Comparison of ENCODE assay signal across 8 cellular contexts in the genomic region with DNA sequence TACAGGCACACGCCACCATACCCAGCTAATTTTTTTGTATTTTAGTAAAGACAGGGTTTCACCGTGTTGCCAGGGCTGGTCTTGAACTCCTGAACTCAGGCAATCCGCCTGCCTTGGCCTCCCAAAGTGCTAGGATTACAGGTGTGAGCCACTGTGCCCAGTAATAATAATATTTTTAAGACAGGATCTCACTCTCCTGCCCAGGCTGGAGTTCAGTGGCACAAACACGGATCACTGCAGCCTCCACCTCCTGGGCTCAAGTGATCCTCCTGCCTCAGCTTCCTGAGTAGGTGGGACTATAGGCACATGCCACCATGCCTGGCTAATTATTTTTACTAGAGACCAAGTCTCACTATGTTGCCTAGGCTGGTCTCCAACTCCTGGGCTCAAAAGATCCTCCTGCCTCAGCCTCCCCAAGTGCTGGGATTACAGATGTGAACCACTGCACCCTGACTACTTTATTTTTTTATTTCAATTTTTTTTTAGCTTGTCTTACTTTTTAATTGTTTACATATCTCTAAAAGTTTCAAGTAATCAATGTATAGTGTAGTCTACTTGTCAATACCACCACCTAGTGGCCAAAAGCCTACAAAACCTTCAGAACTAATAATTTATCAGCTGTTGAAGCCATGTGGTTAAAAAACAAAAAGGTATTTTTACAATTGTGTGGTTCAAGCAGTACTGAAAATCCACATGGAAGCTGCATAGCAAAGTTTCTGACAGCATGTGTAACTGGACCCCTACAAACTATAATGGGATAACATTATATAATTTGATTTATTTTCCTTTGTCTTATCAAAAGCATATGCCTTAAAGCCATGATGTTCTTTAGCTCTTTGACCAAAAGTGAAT. TPM values are rescaled to one million over a fixed set of nuclear protein-coding genes. Genes with fewer than 3 reads are reported as not detected.
DNase-seq lines count a peak whose midpoint lies in the region; ATAC-seq, FAIRE-seq and TF ChIP-seq lines count a peak whose summit lies in the region.

No MANE protein-coding gene starts in this region.

- TF ChIP-seq CTCF in OCI-LY7 (conservative IDR thresholded peaks at IDR 0.05; ENCODE audit: low read length) (peak; percentile 86), K562 (IDR thresholded peaks at IDR 0.05 in 2 of 3, conservative IDR thresholded peaks at IDR 0.05 in 1 of 3; ENCODE audit: insufficient read depth in 2 of 3, low read depth in 1 of 3, low read length in 3 of 3) (peak; percentile 40 to 83 (median 53); a peak in 4 of 6 replicates)

- 77% methylated on average over 4 of the region's 4 CpGs for WGBS in K562 (ENCODE audit: insufficient coverage, low coverage, missing lambda C conversion rate)

- peak; percentile 81 for FAIRE-seq in K562 (lab: Jason Lieb, UNC)

- no peaks in the 10 kb centered on the region for H3K9me3 Mint-ChIP-seq in stimulated activated naive CD8-positive, alpha-beta T cell treated with anti-CD3 and anti-CD28 coated beads, Interleukin-15, amount 100 ng/mL, for 72 hours

- no peaks in the 10 kb centered on the region for H3K27me3 ChIP-seq in K562 (ENCODE audit: control insufficient read depth in 2 of 2, insufficient read depth in 2 of 2, low read length in 2 of 2)

- H3K4me3 ChIP-seq in OCI-LY7 (ENCODE audit: low read depth, low read length, poor library complexity, severe bottlenecking): no peak overlapping the region
- H3K4me3 ChIP-seq in K562: no peak overlapping the region

- no peaks in the 10 kb centered on the region for H3K9me1 ChIP-seq in K562 (ENCODE audit: control insufficient read depth, insufficient read depth, low read length)

- no peaks in the 10 kb centered on the region for H3K9me2 ChIP-seq in OCI-LY7 (ENCODE audit: insufficient read depth, low read length)

- no peak overlapping the region for H3K4me2 ChIP-seq in OCI-LY7 (ENCODE audit: low read length)
- no peak overlapping the region for H3K4me2 ChIP-seq in K562 (ENCODE audit: insufficient read depth, low read length)

- in situ Hi-C loops in K562 (cut with MboI): loop anchor here (5.0 kb wide), 1 partner anchor 342 kb away; no protein-coding TSS in a partner anchor

- CTCF ChIA-PET in OCI-LY7 (lab: Charles Lee; ENCODE audit: unreplicated experiment): interaction anchor here (0.9 to 1.3 kb wide), 6 partner anchors 9 to 469 kb away, joined by 3 to 6 read pairs (median 3); a partner anchor contains a TSS
- CTCF ChIA-PET in K562 (lab: Yijun Ruan, JAX; ENCODE audit: low intra/inter-chr PET ratio): interaction anchor here (0.7 to 3.7 kb wide), 6 partner anchors 147 to 787 kb away, joined by 3 to 30 read pairs (median 3); a partner anchor contains a TSS

- H3K9me3 ChIP-seq in OCI-LY7 (ENCODE audit: low read length) (no peaks in the 10 kb centered on the region), K562 (replicated peaks; ENCODE audit: control insufficient read depth, insufficient read depth, low read depth, low read length) (no peaks in the 10 kb centered on the region)

- TF ChIP-seq POLR2A in K562 (conservative IDR thresholded peaks at IDR 0.05): no peak

- peaks cover 41% of the 10 kb centered on the region for H3K4me1 Mint-ChIP-seq in stimulated activated naive CD8-positive, alpha-beta T cell treated with anti-CD3 and anti-CD28 coated beads, Interleukin-15, amount 100 ng/mL, for 72 hours

- ATAC-seq in K562 (peak; percentile 88), HG02973 (IDR thresholded peaks at IDR 0.05; ENCODE audit: unreplicated experiment) (no peak)
- ATAC-seq in stimulated activated naive CD8-positive, alpha-beta T cell treated with anti-CD3 and anti-CD28 coated beads, Interleukin-15, amount 100 ng/mL, for 72 hours: peak; percentile 64

- H2AFZ ChIP-seq in OCI-LY7 (ENCODE audit: low read length) (no peak overlapping the region), K562 (ENCODE audit: low read depth, low read length) (0 out of 2 replicates have a peak overlapping the region, but pooled peaks have one; percentile 1)

- peaks cover 25% of the 10 kb centered on the region for H3K4me1 ChIP-seq in OCI-LY7 (ENCODE audit: insufficient read depth, low read length, poor library complexity, severe bottlenecking)
- peaks cover 0 to 3% of the 10 kb centered on the region in 2 experiments; a peak in 1 of 5 replicates for H3K4me1 ChIP-seq in K562 (replicated peaks in 1 of 2; ENCODE audit: control insufficient read depth in 2 of 2, insufficient read depth in 2 of 2, low read length in 2 of 2)

- H4K20me1 ChIP-seq in OCI-LY7 (ENCODE audit: insufficient read depth, low read length) (no peaks in the 10 kb centered on the region), K562 (replicated peaks; ENCODE audit: control insufficient read depth, insufficient read depth, low read length) (no peaks in the 10 kb centered on the region)

- no peaks in the 10 kb centered on the region for H3K27me3 Mint-ChIP-seq in stimulated activated naive CD8-positive, alpha-beta T cell treated with anti-CD3 and anti-CD28 coated beads, Interleukin-15, amount 100 ng/mL, for 72 hours

- no peak overlapping the region; a peak in 1 of 4 replicates for H3K9ac ChIP-seq in K562 (ENCODE audit: insufficient read depth in 1 of 2, low read depth in 2 of 2, low read length in 2 of 2)

- no peak for TF ChIP-seq EP300 in K562 (IDR thresholded peaks at IDR 0.05; ENCODE audit: low read length)

- POLR2A ChIA-PET in OCI-LY7 (lab: Charles Lee) (interaction anchor here (0.7 to 1.7 kb wide), 5 partner anchors 10 to 88 kb away, joined by 3 to 10 read pairs (median 4); a partner anchor contains a TSS), K562 (lab: Yijun Ruan, JAX) (interaction anchor here (0.6 to 1.1 kb wide), 4 partner anchors 9 to 336 kb away, joined by 3 read pairs; no protein-coding TSS in a partner anchor)

- peak; percentile 72 for DNase-seq in A172 (ENCODE audit: low spot score)
- DNase-seq in Daoy (ENCODE audit: low read depth): peak; percentile 33
- DNase-seq in HT1080 (ENCODE audit: low read depth): peak; percentile 52
- peak; percentile 73 for DNase-seq in OCI-LY7 (ENCODE audit: low spot score)
- peak; percentile 33 to 73 (median 38) for DNase-seq in K562 (ENCODE audit: extremely low read depth in 1 of 4, low spot score in 3 of 4)
- DNase-seq in iris pigment epithelial cell (ENCODE audit: low read depth): peak; percentile 71
- DNase-seq in stimulated activated naive CD8-positive, alpha-beta T cell treated with anti-CD3 and anti-CD28 coated beads, Interleukin-15, amount 100 ng/mL, for 72 hours: peak in 1 of 2 donors; percentile 46

- no TSS peak for BruUV-seq in OCI-LY7 (replicated peaks; lab: Mats Ljungman, UMichigan)
- no TSS peak for BruUV-seq in K562 (replicated peaks; lab: Mats Ljungman, UMichigan)

- TF ChIP-seq RAD21 in K562 (CRISPR knock-in tag; conservative IDR thresholded peaks at IDR 0.05 in 1 of 2, IDR thresholded peaks at IDR 0.05 in 1 of 2): peak; percentile 78 to 87

- peaks cover 37% of the 10 kb centered on the region; the same call in 1 of the 2 replicates for H3K79me2 ChIP-seq in OCI-LY7 (ENCODE audit: insufficient read depth, low read depth, low read length)
- H3K79me2 ChIP-seq in K562 (ENCODE audit: control insufficient read depth, insufficient read depth, low read length): peaks cover 45% of the 10 kb centered on the region

- H3K27ac ChIP-seq in OCI-LY7 (ENCODE audit: low read depth, low read length, poor library complexity, severe bottlenecking) (no peak overlapping the region), K562 (ENCODE audit: extremely low read depth, low read depth, low read length) (peak overlapping the region; percentile 23; the same call in 1 of the 3 replicates)

- peak overlapping the region in 1 of 2 donors; percentile 71 for H3K27ac Mint-ChIP-seq in stimulated activated naive CD8-positive, alpha-beta T cell treated with anti-CD3 and anti-CD28 coated beads, Interleukin-15, amount 100 ng/mL, for 72 hours

- peaks cover 90% of the 10 kb centered on the region for H3K36me3 ChIP-seq in OCI-LY7 (ENCODE audit: insufficient read depth, low read length)
- peaks cover 79% of the 10 kb centered on the region for H3K36me3 ChIP-seq in K562 (ENCODE audit: control insufficient read depth, insufficient read depth, low read length)

- H3K4me3 Mint-ChIP-seq in stimulated activated naive CD8-positive, alpha-beta T cell treated with anti-CD3 and anti-CD28 coated beads, Interleukin-15, amount 100 ng/mL, for 72 hours: no peak overlapping the region

- intact Hi-C loops in OCI-LY7 (cut with micrococcal nuclease; ENCODE audit: unreplicated experiment) (loop anchor here (1.0 to 2.0 kb wide), 2 partner anchors 147 to 335 kb away; a partner anchor contains a TSS), K562 (cut with micrococcal nuclease) (loop anchor here (1.0 to 10.0 kb wide), 5 partner anchors 147 to 549 kb away; a partner anchor contains a TSS)

RNA-seq across cellular contexts. Expression of a gene that starts 10.4 kb away (rescaled TPM):
- 48.5 and 49.6 TPM in 2 replicates for total RNA-seq in A172 (2014; rRNA removed; shearing (Covaris generic))
- total RNA-seq in Daoy (2014; rRNA removed; shearing (Covaris generic)): 35.8 and 45.1 TPM in 2 replicates
- total RNA-seq in HT1080 (2014; rRNA removed; shearing (Covaris generic)): 17.9 and 25.1 TPM in 2 replicates
- 19.5 and 19.7 TPM in 2 replicates for polyA plus RNA-seq in HT1080 (2015; cell fraction: cytosol; rRNA removed)
- 23.7 and 28.9 TPM in 2 replicates for polyA plus RNA-seq in HT1080 (2015; cell fraction: nucleus; rRNA removed)
- 25.5 and 28.1 TPM in 2 replicates for total RNA-seq in OCI-LY7 (2014; rRNA removed; shearing (Covaris generic))
- 28.8 and 29.2 TPM in 2 replicates for total RNA-seq in OCI-LY7 (2022)
- 27.2 and 76.5 TPM in 2 replicates for total RNA-seq in K562 (2011; cell fraction: chromatin; rRNA removed; ENCODE audit: low replicate concordance)
- total RNA-seq in K562 (2011; cell fraction: nucleolus; rRNA removed): 17.4 and 19.5 TPM in 2 replicates
- 23.3 and 30.9 TPM in 2 replicates for total RNA-seq in K562 (2011; cell fraction: nucleoplasm; rRNA removed)
- total RNA-seq in K562 (2014; rRNA removed): 25.5 and 28.6 TPM in 2 replicates
- 43.5 and 44.8 TPM in 2 replicates for total RNA-seq in K562 (2014; rRNA removed; fragmentation: Illumina TruSeq; extraction: Trizol)
- 37.0 and 41.3 TPM in 2 replicates for total RNA-seq in K562 (2015; rRNA removed; fragmentation: Illumina TruSeq; extraction: Trizol)
- 29.3 and 31.0 TPM in 2 replicates for total RNA-seq in K562 (2021)
- 33.3 and 48.0 TPM in 2 replicates for polyA plus RNA-seq in K562 (2011; rRNA removed)
- polyA plus RNA-seq in K562 (2011; cell fraction: cytosol; rRNA removed): 9.0 and 18.4 TPM in 2 replicates
- polyA plus RNA-seq in K562 (2011; cell fraction: nucleus; rRNA removed): 13.4 and 23.2 TPM in 2 replicates
- polyA plus RNA-seq in K562 (2012): 21.9 and 31.1 TPM in 2 replicates
- 28.7 and 29.8 TPM in 2 replicates for polyA plus RNA-seq in K562 (2014; fragmentation: Illumina TruSeq; extraction: Trizol)
- 10 to 100 TPM; 34.2 to 34.9 TPM for polyA plus RNA-seq in K562 (2014; fragmentation: Nextera tagmentation; extraction: Ambion mirVana)
- polyA plus RNA-seq in K562 (2014; rRNA removed): 26.8 and 31.5 TPM in 2 replicates
- 38.3 and 43.9 TPM in 2 replicates for polyA minus RNA-seq in K562 (2011; rRNA and poly(A)+ RNA removed)
- polyA minus RNA-seq in K562 (2011; cell fraction: cytosol; rRNA and poly(A)+ RNA removed): 14.5 and 14.7 TPM in 2 replicates
- 28.5 and 42.0 TPM in 2 replicates for polyA minus RNA-seq in K562 (2011; cell fraction: nucleus; rRNA and poly(A)+ RNA removed)
